33 cellular contexts compared by ENCODE assay signal in genomic region chr13:70520275-70520674, GRCh38.
"Had no signal": no experiment of that assay in that cellular context is flagged by ENCODE, and none has a peak within 500 bp of the region (broad histone marks: within the 10 kb centered on the region; RNA-seq: fewer than 3 reads in every experiment).

No MANE protein-coding gene starts in this region.

- H3K4me1 ChIP-seq: ascending aorta, breast epithelium, esophagus muscularis mucosa, foreskin keratinocyte, gastrocnemius medialis, heart left ventricle had no signal

- DNase-seq: activated CD4-positive, alpha-beta memory T cell treated with anti-CD3 and anti-CD28 coated beads for 36 hours; activated CD4-positive, alpha-beta T cell treated with anti-CD3 and anti-CD28 coated beads for 36 hours; activated CD4-positive, alpha-beta T cell treated with anti-CD3 and anti-CD28 coated beads, Interleukin-2, amount 10 ng/mL, durations not matched to agents 24 days and 14 days; activated CD4-positive, CD25-positive, alpha-beta regulatory T cell; activated CD4-positive, CD25-positive, alpha-beta regulatory T cell treated with anti-CD3 and anti-CD28 coated beads, Interleukin-2, amount 50 U/mL, for 72 hours; activated CD8-positive, alpha-beta memory T cell treated with anti-CD3 and anti-CD28 coated beads, Interleukin-2, amount 10 ng/mL, durations not matched to agents 7 days and 5 days; activated CD8-positive, alpha-beta memory T cell treated with anti-CD3 and anti-CD28 coated beads, Interleukin-2, amount 50 U/mL, for 4 hours; activated CD8-positive, alpha-beta T cell treated with anti-CD3 and anti-CD28 coated beads, Interleukin-2, amount 10 ng/mL, durations not matched to agents 7 days and 5 days; activated effector memory CD4-positive, alpha-beta T cell treated with anti-CD3 and anti-CD28 coated beads, Interleukin-2, amount 50 U/mL, for 16 hours; activated naive CD4-positive, alpha-beta T cell treated with anti-CD3 and anti-CD28 coated beads for 36 hours; activated naive CD8-positive, alpha-beta T cell treated with anti-CD3 and anti-CD28 coated beads, Interleukin-2, amount 10 ng/mL, durations not matched to agents 7 days and 5 days; activated T-cell treated with anti-CD3 and anti-CD28 coated beads, Interleukin-2, amount 50 U/mL, for 1 hour; activated T-cell treated with anti-CD3 and anti-CD28 coated beads, Interleukin-2, amount 50 U/mL, for 48 hours; central memory CD4-positive, alpha-beta T cell; cerebellar nuclear complex; dorsolateral prefrontal cortex; effector memory CD4-positive, alpha-beta T cell; erythroblast; foreskin keratinocyte; gastrocnemius medialis; glutamatergic neuron; heart left ventricle; T-helper 2 cell had no signal

- H3K27me3 Mint-ChIP-seq: activated CD4-positive, alpha-beta memory T cell treated with anti-CD3 and anti-CD28 coated beads for 36 hours; activated CD4-positive, alpha-beta T cell treated with anti-CD3 and anti-CD28 coated beads for 36 hours; activated CD4-positive, alpha-beta T cell treated with anti-CD3 and anti-CD28 coated beads, Interleukin-2, amount 10 ng/mL, durations not matched to agents 24 days and 14 days; activated CD8-positive, alpha-beta memory T cell treated with anti-CD3 and anti-CD28 coated beads, Interleukin-2, amount 10 ng/mL, durations not matched to agents 7 days and 5 days; activated naive CD8-positive, alpha-beta T cell treated with anti-CD3 and anti-CD28 coated beads, Interleukin-2, amount 10 ng/mL, durations not matched to agents 7 days and 5 days; brain; dendritic cell treated with granulocyte-macrophage colony-stimulating factor and Interleukin-4, amounts not matched to agents 40 ng/mL and 50 ng/mL, for 4 days had no signal

- H3K36me3 Mint-ChIP-seq: activated CD4-positive, alpha-beta memory T cell treated with anti-CD3 and anti-CD28 coated beads for 36 hours; activated CD8-positive, alpha-beta memory T cell treated with anti-CD3 and anti-CD28 coated beads, Interleukin-2, amount 10 ng/mL, durations not matched to agents 7 days and 5 days; activated naive CD4-positive, alpha-beta T cell treated with anti-CD3 and anti-CD28 coated beads, Interleukin-2, amount 50 U/mL, for 72 hours; activated naive CD8-positive, alpha-beta T cell treated with anti-CD3 and anti-CD28 coated beads, Interleukin-2, amount 10 ng/mL, durations not matched to agents 7 days and 5 days; brain had no signal

- H3K27me3 ChIP-seq: ascending aorta, breast epithelium, cardiac muscle cell, esophagus muscularis mucosa, foreskin keratinocyte, gastrocnemius medialis, heart left ventricle had no signal

- ATAC-seq: activated CD4-positive, alpha-beta T cell treated with anti-CD3 and anti-CD28 coated beads for 36 hours; activated CD8-positive, alpha-beta memory T cell treated with anti-CD3 and anti-CD28 coated beads, Interleukin-2, amount 10 ng/mL, durations not matched to agents 7 days and 5 days; activated CD8-positive, alpha-beta T cell treated with anti-CD3 and anti-CD28 coated beads, Interleukin-2, amount 10 ng/mL, durations not matched to agents 7 days and 5 days; activated naive CD4-positive, alpha-beta T cell treated with anti-CD3 and anti-CD28 coated beads, Interleukin-2, amount 50 U/mL, for 72 hours; foreskin keratinocyte; gastrocnemius medialis; heart left ventricle had no signal

- H3K9me3 ChIP-seq: ascending aorta, breast epithelium, esophagus muscularis mucosa, gastrocnemius medialis, heart left ventricle had no signal

- H3K4me1 Mint-ChIP-seq: activated CD4-positive, alpha-beta T cell treated with anti-CD3 and anti-CD28 coated beads for 36 hours; activated CD4-positive, alpha-beta T cell treated with anti-CD3 and anti-CD28 coated beads, Interleukin-2, amount 10 ng/mL, durations not matched to agents 24 days and 14 days; activated CD8-positive, alpha-beta memory T cell treated with anti-CD3 and anti-CD28 coated beads, Interleukin-2, amount 10 ng/mL, durations not matched to agents 7 days and 5 days; activated naive CD8-positive, alpha-beta T cell treated with anti-CD3 and anti-CD28 coated beads, Interleukin-2, amount 10 ng/mL, durations not matched to agents 7 days and 5 days had no signal

- H3K4me3 ChIP-seq: ascending aorta, breast epithelium, cardiac muscle cell, coronary artery, dorsolateral prefrontal cortex, esophagus muscularis mucosa, gastrocnemius medialis, heart left ventricle had no signal

- H3K36me3 ChIP-seq: ascending aorta, breast epithelium, cardiac muscle cell, esophagus muscularis mucosa, gastrocnemius medialis, heart left ventricle had no signal

- H3K27ac Mint-ChIP-seq: activated CD4-positive, alpha-beta memory T cell treated with anti-CD3 and anti-CD28 coated beads for 36 hours; activated CD4-positive, alpha-beta T cell treated with anti-CD3 and anti-CD28 coated beads for 36 hours; activated CD4-positive, alpha-beta T cell treated with anti-CD3 and anti-CD28 coated beads, Interleukin-2, amount 10 ng/mL, durations not matched to agents 24 days and 14 days; activated CD8-positive, alpha-beta memory T cell treated with anti-CD3 and anti-CD28 coated beads, Interleukin-2, amount 10 ng/mL, durations not matched to agents 7 days and 5 days; activated CD8-positive, alpha-beta T cell treated with anti-CD3 and anti-CD28 coated beads, Interleukin-2, amount 10 ng/mL, durations not matched to agents 7 days and 5 days; activated naive CD4-positive, alpha-beta T cell treated with anti-CD3 and anti-CD28 coated beads for 36 hours; activated naive CD4-positive, alpha-beta T cell treated with anti-CD3 and anti-CD28 coated beads, Interleukin-2, amount 50 U/mL, for 72 hours; activated naive CD8-positive, alpha-beta T cell treated with anti-CD3 and anti-CD28 coated beads, Interleukin-2, amount 10 ng/mL, durations not matched to agents 7 days and 5 days; activated T-helper 1 cell treated with anti-CD3 and anti-CD28 coated beads, Interleukin-12 subunit alpha, Interleukin-12 subunit beta, Interleukin-2, Interleukin-4 antibody, amounts not matched to agents 30 ng/mL and 10 ng/mL and 1 ng/mL, durations not matched to agents 14 hours and 24 hours and 36 hours; activated T-helper 2 cell treated with anti-CD3 and anti-CD28 coated beads, Interferon-gamma antibody, Interleukin-2, Interleukin-4, amounts not matched to agents 10 μg/mL and 5 μg/mL and 100 μg/mL, durations not matched to agents 14 hours and 24 hours and 36 hours; dendritic cell treated with granulocyte-macrophage colony-stimulating factor and Interleukin-4, amounts not matched to agents 40 ng/mL and 50 ng/mL, for 4 days had no signal

- H3K27ac ChIP-seq: ascending aorta, breast epithelium, cardiac muscle cell, coronary artery, dorsolateral prefrontal cortex, esophagus muscularis mucosa, foreskin keratinocyte, gastrocnemius medialis, heart left ventricle had no signal

- H3K4me3 Mint-ChIP-seq: activated CD4-positive, alpha-beta memory T cell treated with anti-CD3 and anti-CD28 coated beads for 36 hours; activated CD4-positive, alpha-beta T cell treated with anti-CD3 and anti-CD28 coated beads for 36 hours; activated CD4-positive, alpha-beta T cell treated with anti-CD3 and anti-CD28 coated beads, Interleukin-2, amount 10 ng/mL, durations not matched to agents 24 days and 14 days; activated CD8-positive, alpha-beta memory T cell treated with anti-CD3 and anti-CD28 coated beads, Interleukin-2, amount 10 ng/mL, durations not matched to agents 7 days and 5 days; activated CD8-positive, alpha-beta T cell treated with anti-CD3 and anti-CD28 coated beads, Interleukin-2, amount 10 ng/mL, durations not matched to agents 7 days and 5 days; activated naive CD4-positive, alpha-beta T cell treated with anti-CD3 and anti-CD28 coated beads for 36 hours; activated naive CD8-positive, alpha-beta T cell treated with anti-CD3 and anti-CD28 coated beads, Interleukin-2, amount 10 ng/mL, durations not matched to agents 7 days and 5 days; activated T-helper 1 cell treated with anti-CD3 and anti-CD28 coated beads, Interleukin-12 subunit alpha, Interleukin-12 subunit beta, Interleukin-2, Interleukin-4 antibody, amounts not matched to agents 30 ng/mL and 10 ng/mL and 1 ng/mL, durations not matched to agents 14 hours and 24 hours and 36 hours; brain; dendritic cell treated with granulocyte-macrophage colony-stimulating factor and Interleukin-4, amounts not matched to agents 40 ng/mL and 50 ng/mL, for 4 days had no signal

- H3K9me3 Mint-ChIP-seq: activated CD4-positive, alpha-beta T cell treated with anti-CD3 and anti-CD28 coated beads, Interleukin-2, amount 10 ng/mL, durations not matched to agents 24 days and 14 days; activated naive CD4-positive, alpha-beta T cell treated with anti-CD3 and anti-CD28 coated beads for 36 hours; activated T-helper 1 cell treated with anti-CD3 and anti-CD28 coated beads, Interleukin-12 subunit alpha, Interleukin-12 subunit beta, Interleukin-2, Interleukin-4 antibody, amounts not matched to agents 30 ng/mL and 10 ng/mL and 1 ng/mL, durations not matched to agents 14 hours and 24 hours and 36 hours; brain; dendritic cell treated with granulocyte-macrophage colony-stimulating factor and Interleukin-4, amounts not matched to agents 40 ng/mL and 50 ng/mL, for 4 days had no signal
